25 cellular contexts compared by ENCODE assay signal in genomic region chr17:17976931-17977570, GRCh38.
"Had no signal": no experiment of that assay in that cellular context is flagged by ENCODE, and none has a peak within 500 bp of the region (broad histone marks: within the 10 kb centered on the region; RNA-seq: fewer than 3 reads in every experiment).

No MANE protein-coding gene starts in this region.

- H3K4me3 ChIP-seq: colonic mucosa, gastrocnemius medialis, lung, mucosa of descending colon, right lobe of liver, suprapubic skin, transverse colon had no signal

- H3K27me3 ChIP-seq: colonic mucosa, gastrocnemius medialis, right lobe of liver, suprapubic skin, transverse colon had no signal

- H3K36me3 Mint-ChIP-seq: memory B cell; mesothelial cell of epicardium; naive B cell; natural killer cell treated with Interleukin-12 subunit alpha and Interleukin-12 subunit beta and Interleukin-15 and Interleukin-18, amount 100 ng/mL, for 72 hours had no signal

- H3K4me3 Mint-ChIP-seq: dendritic cell treated with granulocyte-macrophage colony-stimulating factor and Interleukin-4, amounts not matched to agents 40 ng/mL and 50 ng/mL, for 4 days; endodermal cell; memory B cell; mesothelial cell of epicardium; natural killer cell treated with Interleukin-12 subunit alpha and Interleukin-12 subunit beta and Interleukin-15 and Interleukin-18, amount 100 ng/mL, for 72 hours; stimulated activated naive CD8-positive, alpha-beta T cell treated with anti-CD3 and anti-CD28 coated beads, Interleukin-15, amount 100 ng/mL, for 72 hours had no signal

- H3K4me1 Mint-ChIP-seq: endodermal cell had no signal

- H3K36me3 ChIP-seq: colonic mucosa, gastrocnemius medialis, right lobe of liver, suprapubic skin, transverse colon had no signal

- H3K27ac ChIP-seq: colonic mucosa, epithelial cell of prostate, gastrocnemius medialis, parathyroid adenoma, right lobe of liver, suprapubic skin, transverse colon had no signal

- H3K27ac Mint-ChIP-seq: dendritic cell treated with granulocyte-macrophage colony-stimulating factor and Interleukin-4, amounts not matched to agents 40 ng/mL and 50 ng/mL, for 4 days; memory B cell; mesothelial cell of epicardium; natural killer cell treated with Interleukin-12 subunit alpha and Interleukin-12 subunit beta and Interleukin-15 and Interleukin-18, amount 100 ng/mL, for 72 hours; progenitor cell of endocrine pancreas had no signal

- H3K4me1 ChIP-seq: colonic mucosa had no signal

- H3K9me3 ChIP-seq: colonic mucosa, gastrocnemius medialis, mucosa of descending colon, right lobe of liver, suprapubic skin, transverse colon had no signal

- ATAC-seq: esophagus mucosa; gastrocnemius medialis; left ventricle myocardium superior; mucosa of descending colon; right lobe of liver; stimulated activated naive CD8-positive, alpha-beta T cell treated with anti-CD3 and anti-CD28 coated beads, Interleukin-15, amount 100 ng/mL, for 72 hours had no signal

- H3K27me3 Mint-ChIP-seq: dendritic cell treated with granulocyte-macrophage colony-stimulating factor and Interleukin-4, amounts not matched to agents 40 ng/mL and 50 ng/mL, for 4 days; natural killer cell treated with Interleukin-12 subunit alpha and Interleukin-12 subunit beta and Interleukin-15 and Interleukin-18, amount 100 ng/mL, for 72 hours; progenitor cell of endocrine pancreas; stimulated activated naive CD8-positive, alpha-beta T cell treated with anti-CD3 and anti-CD28 coated beads, Interleukin-15, amount 100 ng/mL, for 72 hours had no signal

- DNase-seq: colonic mucosa; effector CD8-positive, alpha-beta T cell; endodermal cell; foreskin fibroblast; gastrocnemius medialis; left ventricle myocardium superior; mucosa of descending colon; naive B cell; right lobe of liver; small intestine; stimulated activated CD4-positive, alpha-beta T cell treated with anti-CD3 and anti-CD28 coated beads, Interleukin-15, amount 100 ng/mL, for 24 hours; stimulated activated CD4-positive, alpha-beta T cell treated with anti-CD3 and anti-CD28 coated beads, Interleukin-2, amount 100 ng/mL, for 48 hours; stimulated activated naive CD4-positive, alpha-beta T cell; stimulated activated naive CD8-positive, alpha-beta T cell treated with anti-CD3 and anti-CD28 coated beads, Interleukin-15, amount 100 ng/mL, for 72 hours; transverse colon had no signal

- H3K9me3 Mint-ChIP-seq: dendritic cell treated with granulocyte-macrophage colony-stimulating factor and Interleukin-4, amounts not matched to agents 40 ng/mL and 50 ng/mL, for 4 days; endodermal cell; memory B cell; mesothelial cell of epicardium; naive B cell; natural killer cell treated with Interleukin-12 subunit alpha and Interleukin-12 subunit beta and Interleukin-15 and Interleukin-18, amount 100 ng/mL, for 72 hours; stimulated activated naive CD8-positive, alpha-beta T cell treated with anti-CD3 and anti-CD28 coated beads, Interleukin-15, amount 100 ng/mL, for 72 hours had no signal
